ENCODE assay signal across 3 cellular contexts in genomic region chr18:58285731-58286130, GRCh38.
A peak's percentile ranks its signal among the peaks of the same experiment; 100 is the strongest.
TF ChIP-seq lines count a peak whose summit lies in the region.

No MANE protein-coding gene starts in this region.

TF ChIP-seq in IMR-90, 13 proteins besides CTCF, POLR2A, EP300 and RAD21:
- TF ChIP-seq MXI1 (IDR thresholded peaks at IDR 0.05; ENCODE audit: borderline replicate concordance, low read depth, low read length) (no peak), CEBPB (IDR thresholded peaks at IDR 0.05; ENCODE audit: low read depth, low read length) (0 out of 2 replicates have a peak, but pooled peaks have one; percentile 26)

TF ChIP-seq in K562, 482 proteins besides CTCF, POLR2A, EP300 and RAD21:
- TF ChIP-seq CEBPB (tag; IDR thresholded peaks at IDR 0.05) (0 out of 2 replicates have a peak, but pooled peaks have one; percentile 28), ASH1L (IDR thresholded peaks at IDR 0.05; ENCODE audit: borderline replicate concordance, low read depth, partially characterized antibody) (no peak)

TF ChIP-seq in SK-N-SH, 30 proteins besides CTCF, POLR2A, EP300 and RAD21:
- TF ChIP-seq FOXJ3 (CRISPR knock-in tag; IDR thresholded peaks at IDR 0.05) (no peak), FOXM1 (IDR thresholded peaks at IDR 0.05; ENCODE audit: low read depth) (no peak)
